Comparison of ENCODE assay signal across 12 cellular contexts in the genomic region with DNA sequence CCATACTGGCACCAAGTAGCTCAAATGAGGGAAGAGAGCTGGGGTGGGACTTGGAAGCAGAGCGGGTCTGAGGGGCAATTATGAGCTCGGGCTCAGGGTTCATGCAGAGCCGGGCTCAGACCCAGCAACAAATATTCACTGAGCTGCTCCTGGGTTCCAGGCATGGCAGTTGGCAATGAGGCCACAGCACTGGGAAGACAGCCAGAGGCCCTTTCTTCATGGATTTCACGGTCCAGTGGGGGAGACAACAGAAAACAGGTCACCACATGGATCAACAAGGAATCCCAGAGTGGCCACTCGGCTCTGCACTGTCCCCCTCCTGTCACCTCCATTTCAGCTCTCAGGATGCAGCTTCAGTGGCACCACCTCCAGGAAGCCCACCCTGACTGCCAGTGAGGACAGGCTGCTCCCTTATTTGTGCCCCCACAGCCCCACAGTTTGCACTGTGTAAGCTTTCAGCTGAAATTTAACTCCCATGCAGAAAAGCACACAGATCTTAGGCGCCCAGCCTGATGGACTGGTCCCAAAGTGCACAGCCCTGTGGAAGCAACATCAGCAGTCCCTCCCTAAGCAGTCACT.
DNase-seq lines count a peak whose midpoint lies in the region; ATAC-seq lines count a peak whose summit lies in the region.
"Had no signal": no experiment of that assay in that cellular context is flagged by ENCODE, and none has a peak within 500 bp of the region (broad histone marks: within the 10 kb centered on the region; RNA-seq: fewer than 3 reads in every experiment).

No MANE protein-coding gene starts in this region.

- ATAC-seq in HG03520 (IDR thresholded peaks at IDR 0.05; ENCODE audit: unreplicated experiment), result no peak
- ATAC-seq: activated CD8-positive, alpha-beta memory T cell treated with anti-CD3 and anti-CD28 coated beads, Interleukin-2, amount 10 ng/mL, durations not matched to agents 7 days and 5 days; activated naive CD4-positive, alpha-beta T cell treated with anti-CD3 and anti-CD28 coated beads, Interleukin-2, amount 50 U/mL, for 72 hours; natural killer cell had no signal

- DNase-seq in NCI-H1092 (lab: John Stamatoyannopoulos, UW) (peak; percentile 77), amygdala (lab: John Stamatoyannopoulos, UW) (peak in 47 of 56 donors; percentile 13 to 84 (median 46)), inferior parietal cortex (ENCODE audit: extremely low spot score) (peak; percentile 36), superior temporal gyrus (ENCODE audit: extremely low spot score) (peak; percentile 25)
- DNase-seq in activated naive CD4-positive, alpha-beta T cell treated with Interleukin-2 at 50 U/mL for 16 hours, result no peak
- DNase-seq in stimulated activated naive CD4-positive, alpha-beta T cell treated with Interleukin-2 at 50 U/mL for 16 hours (lab: John Stamatoyannopoulos, UW), result no peak
- DNase-seq: activated CD8-positive, alpha-beta memory T cell treated with anti-CD3 and anti-CD28 coated beads, Interleukin-2, amount 10 ng/mL, durations not matched to agents 7 days and 5 days; natural killer cell; NCI-H1105 treated with DMSO at 0.1 percent for 48 hours; tibial artery had no signal

Comparison
In these comparisons a context has a peak if more than half of its experiments do, and no peak if none do; other contexts are left out.
1. DNase-seq: peak in NCI-H1092 (single experiment), amygdala (47 of 56), inferior parietal cortex (single experiment) and superior temporal gyrus (single experiment); none in activated naive CD4-positive, alpha-beta T cell treated with Interleukin-2 at 50 U/mL for 16 hours (single experiment) and stimulated activated naive CD4-positive, alpha-beta T cell treated with Interleukin-2 at 50 U/mL for 16 hours (single experiment).